ENCODE assay signal across 9 cellular contexts in the genomic region with DNA sequence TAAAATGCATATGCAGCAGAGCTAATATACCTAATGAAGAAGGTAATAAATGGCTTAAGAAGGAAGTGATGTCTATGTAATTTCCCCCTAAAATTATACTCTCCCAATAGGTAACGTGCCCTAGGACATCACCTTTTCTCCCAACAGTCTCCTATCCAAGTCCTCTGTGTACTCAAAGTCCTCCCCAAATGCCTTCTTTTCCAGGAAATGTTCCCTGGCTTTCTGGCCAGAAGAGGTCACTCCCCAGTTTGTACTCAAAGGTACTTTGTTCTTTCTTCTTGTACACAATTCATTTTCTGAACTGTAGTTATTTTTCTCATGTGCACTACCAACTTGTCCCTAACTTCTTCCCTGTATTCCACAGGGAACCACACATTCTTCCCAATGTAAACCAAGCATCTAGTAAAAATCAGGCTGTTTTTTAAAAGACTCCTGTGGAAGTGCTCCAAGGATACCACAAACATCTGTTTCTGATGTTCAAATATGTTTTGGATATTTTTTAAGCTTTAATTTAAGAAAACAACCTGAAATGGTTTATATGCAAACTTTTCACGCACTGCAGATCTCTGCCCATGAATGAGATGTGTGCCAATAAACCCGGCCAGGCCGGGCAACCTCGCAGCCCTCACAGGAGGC.
DNase-seq lines count a peak whose midpoint lies in the region; ATAC-seq and TF ChIP-seq lines count a peak whose summit lies in the region.
"Had no signal": no experiment of that assay in that cellular context is flagged by ENCODE, and none has a peak within 500 bp of the region (broad histone marks: within the 10 kb centered on the region; RNA-seq: fewer than 3 reads in every experiment).

No MANE protein-coding gene starts in this region.

- no peak for TF ChIP-seq POLR2A in stomach (IDR thresholded peaks at IDR 0.05)

- TF ChIP-seq CTCF in stomach (IDR thresholded peaks at IDR 0.05) = no peak

- peak overlapping the region; percentile 51 for H3K27ac ChIP-seq in KOPT-K1 (ENCODE audit: low read depth, low read length, poor library complexity, severe bottlenecking)
- peak overlapping the region; percentile 49 for H3K27ac ChIP-seq in layer of hippocampus (ENCODE audit: low read depth, low read length)
- H3K27ac ChIP-seq in stomach = peak overlapping the region; percentile 85 to 91 (median 89)

- peak overlapping the region; percentile 47 for H3K27ac Mint-ChIP-seq in activated naive CD8-positive, alpha-beta T cell treated with anti-CD3 and anti-CD28 coated beads, Interleukin-2, amount 10 ng/mL, durations not matched to agents 7 days and 5 days

- peaks cover 75 to 99% (median 89%) of the 10 kb centered on the region in 4 donors for H3K4me1 ChIP-seq in stomach

- intact Hi-C loops in stomach (cut with DNase I; ENCODE audit: low total_unique reads) = no loop called here

- POLR2A ChIA-PET in activated naive CD8-positive, alpha-beta T cell treated with anti-CD3 and anti-CD28 coated beads, Interleukin-2, amount 10 ng/mL, durations not matched to agents 7 days and 5 days (lab: Charles Lee) = no interaction called here

- H3K9me3 ChIP-seq in KOPT-K1 (ENCODE audit: insufficient read depth, low read length, poor library complexity, severe bottlenecking) (no peaks in the 10 kb centered on the region), stomach (no peaks in the 10 kb centered on the region)

- DNase-seq in activated naive CD8-positive, alpha-beta T cell treated with anti-CD3 and anti-CD28 coated beads, Interleukin-2, amount 10 ng/mL, durations not matched to agents 7 days and 5 days = no peak
- DNase-seq in stomach = peak; percentile 46
- no peak for DNase-seq in midbrain (lab: John Stamatoyannopoulos, UW)
- DNase-seq: effector CD4-positive, alpha-beta T cell; NCI-H187 treated with DMSO at 0.1 percent for 48 hours had no signal

- no peaks in the 10 kb centered on the region for H3K9me3 Mint-ChIP-seq in activated naive CD8-positive, alpha-beta T cell treated with anti-CD3 and anti-CD28 coated beads, Interleukin-2, amount 10 ng/mL, durations not matched to agents 7 days and 5 days

- peak overlapping the region; percentile 31 for H3K4me3 Mint-ChIP-seq in activated naive CD8-positive, alpha-beta T cell treated with anti-CD3 and anti-CD28 coated beads, Interleukin-2, amount 10 ng/mL, durations not matched to agents 7 days and 5 days

- no peaks in the 10 kb centered on the region for H3K27me3 ChIP-seq in layer of hippocampus (ENCODE audit: control insufficient read depth, insufficient read depth, low read length)
- no peaks in the 10 kb centered on the region for H3K27me3 ChIP-seq in stomach

- peak overlapping the region in 1 of 4 donors; percentile 20 for H3K4me3 ChIP-seq in stomach

- no peak for TF ChIP-seq EP300 in stomach (IDR thresholded peaks at IDR 0.05)

- WGBS in stomach, 5 donors = 13 to 27% (median 20%) methylated on average over 5 of the region's 5 CpGs

- H3K36me3 Mint-ChIP-seq in activated naive CD8-positive, alpha-beta T cell treated with anti-CD3 and anti-CD28 coated beads, Interleukin-2, amount 10 ng/mL, durations not matched to agents 7 days and 5 days = peaks cover 8% of the 10 kb centered on the region

- H3K36me3 ChIP-seq in KOPT-K1 (ENCODE audit: insufficient read depth, low read length) = no peaks in the 10 kb centered on the region
- H3K36me3 ChIP-seq in stomach = peaks cover 0 to 24% (median 7%) of the 10 kb centered on the region in 4 donors

- no peaks in the 10 kb centered on the region for H3K27me3 Mint-ChIP-seq in activated naive CD8-positive, alpha-beta T cell treated with anti-CD3 and anti-CD28 coated beads, Interleukin-2, amount 10 ng/mL, durations not matched to agents 7 days and 5 days

- no peak for ATAC-seq in activated naive CD8-positive, alpha-beta T cell treated with anti-CD3 and anti-CD28 coated beads, Interleukin-2, amount 10 ng/mL, durations not matched to agents 7 days and 5 days (ENCODE audit: low read depth)
- ATAC-seq in GM21717 (IDR thresholded peaks at IDR 0.05; ENCODE audit: unreplicated experiment) (no peak), HG02884 (IDR thresholded peaks at IDR 0.05; ENCODE audit: unreplicated experiment) (no peak)

- peaks cover 32% of the 10 kb centered on the region for H3K4me1 Mint-ChIP-seq in activated naive CD8-positive, alpha-beta T cell treated with anti-CD3 and anti-CD28 coated beads, Interleukin-2, amount 10 ng/mL, durations not matched to agents 7 days and 5 days
